ENCODE assay signal across 20 cellular contexts in the genomic region with DNA sequence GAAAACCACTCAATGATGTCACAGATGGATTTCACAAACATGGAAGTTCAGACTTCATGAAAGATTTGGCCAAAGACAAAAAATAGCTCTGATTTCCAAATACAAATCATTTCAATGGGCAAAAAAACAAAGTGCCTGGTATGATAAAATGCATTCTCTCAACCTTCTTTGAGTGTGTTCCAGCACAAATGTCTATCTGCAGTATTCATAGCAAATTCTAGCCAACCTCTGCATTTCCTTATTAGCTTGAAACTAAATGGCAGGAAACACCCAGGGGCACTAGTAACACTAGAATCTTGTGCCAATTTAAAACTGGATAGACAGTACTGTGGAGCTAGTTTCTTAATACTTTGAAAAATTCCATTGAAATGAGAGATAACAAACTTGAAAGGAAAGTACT. TPM values are rescaled to one million over a fixed set of nuclear protein-coding genes. Genes with fewer than 3 reads are reported as not detected.
DNase-seq lines count a peak whose midpoint lies in the region; ATAC-seq and TF ChIP-seq lines count a peak whose summit lies in the region.
"Had no signal": no experiment of that assay in that cellular context is flagged by ENCODE, and none has a peak within 500 bp of the region (broad histone marks: within the 10 kb centered on the region; RNA-seq: fewer than 3 reads in every experiment).

No MANE protein-coding gene starts in this region.

- H3K79me1 ChIP-seq in trophoblast cell (ENCODE audit: low read length), result no peaks in the 10 kb centered on the region

- H3K9ac ChIP-seq in mammary epithelial cell (ENCODE audit: insufficient read depth, low read length), result no peak overlapping the region
- no peak overlapping the region for H3K9ac ChIP-seq in trophoblast cell (ENCODE audit: low read length)

- H3K23ac ChIP-seq in trophoblast cell (ENCODE audit: low read length), result no peak overlapping the region

- no peak overlapping the region for H3K4me3 ChIP-seq in mammary epithelial cell (replicated peaks in 1 of 3; ENCODE audit: insufficient read depth in 1 of 3, low read depth in 2 of 3, low read length in 3 of 3)
- no peak overlapping the region for H3K4me3 ChIP-seq in breast epithelium
- no peak overlapping the region for H3K4me3 ChIP-seq in fibroblast of the aortic adventitia (ENCODE audit: low read depth, low read length)
- no peak overlapping the region for H3K4me3 ChIP-seq in trophoblast cell (ENCODE audit: low read depth, low read length)
- H3K4me3 ChIP-seq in sigmoid colon, result no peak overlapping the region
- H3K4me3 ChIP-seq: GM12878 had no signal

- H3K18ac ChIP-seq in trophoblast cell (ENCODE audit: low read length), result no peak overlapping the region

- H3K4me2 ChIP-seq in mammary epithelial cell (ENCODE audit: insufficient read depth, low read depth, low read length) (no peak overlapping the region), trophoblast cell (ENCODE audit: low read length) (no peak overlapping the region)

- TF ChIP-seq EP300 in sigmoid colon (IDR thresholded peaks at IDR 0.05), result no peak

- TF ChIP-seq CTCF in mammary epithelial cell (conservative IDR thresholded peaks at IDR 0.05 in 1 of 2, IDR thresholded peaks at IDR 0.05 in 1 of 2; ENCODE audit: extremely low read depth in 1 of 2, insufficient read depth in 1 of 2, low read depth in 1 of 2, low read length in 2 of 2), result no peak
- TF ChIP-seq CTCF in breast epithelium (IDR thresholded peaks at IDR 0.05), result no peak
- no peak for TF ChIP-seq CTCF in fibroblast of the aortic adventitia (IDR thresholded peaks at IDR 0.05; ENCODE audit: insufficient read depth, low read length)
- no peak for TF ChIP-seq CTCF in sigmoid colon (IDR thresholded peaks at IDR 0.05)

- no peaks in the 10 kb centered on the region for H3K79me2 ChIP-seq in mammary epithelial cell (ENCODE audit: insufficient read depth, low read length)
- H3K79me2 ChIP-seq in trophoblast cell (ENCODE audit: control insufficient read depth, insufficient read depth, low read length, poor library complexity), result no peaks in the 10 kb centered on the region

- H3K4me1 ChIP-seq in mammary epithelial cell (ENCODE audit: insufficient read depth, low read length), result no peaks in the 10 kb centered on the region
- peaks cover 0 to 6% of the 10 kb centered on the region in 2 donors for H3K4me1 ChIP-seq in breast epithelium
- H3K4me1 ChIP-seq in trophoblast cell (ENCODE audit: control insufficient read depth in 1 of 2, insufficient read depth in 2 of 2, low read length in 2 of 2), result no peaks in the 10 kb centered on the region
- no peaks in the 10 kb centered on the region for H3K4me1 ChIP-seq in sigmoid colon

- in situ Hi-C loops in mammary epithelial cell (cut with MboI; ENCODE audit: low sequenced_read_pairs in 2 of 2), result no loop called here

- no peaks in the 10 kb centered on the region for H4K20me1 ChIP-seq in mammary epithelial cell (ENCODE audit: insufficient read depth, low read length)

- CTCF ChIA-PET in mammary epithelial cell (lab: Charles Lee; ENCODE audit: low non-redundant PET), result no interaction called here

- DNase-seq in mammary epithelial cell (peak; percentile 8), breast epithelium (ENCODE audit: low spot score in 2 of 2) (no peak), dedifferentiated amniotic fluid mesenchymal stem cell (ENCODE audit: extremely low spot score) (peak; percentile 49), fibroblast of the aortic adventitia (ENCODE audit: low read depth) (peak; percentile 50), trophoblast cell (no peak), sigmoid colon (no peak), Right ventricle myocardium inferior (ENCODE audit: missing footprints) (no peak)
- DNase-seq: COR-L47, DMS153, HCEC 1CT, NCI-H1436 treated with DMSO at 0.1 percent for 48 hours, NCI-H2081 treated with DMSO at 0.1 percent for 48 hours, NCI-H2227 treated with DMSO at 0.1 percent for 48 hours, NCI-H526 treated with DMSO at 0.1 percent for 48 hours had no signal

- no peak overlapping the region for H4K91ac ChIP-seq in trophoblast cell (ENCODE audit: low read depth, low read length)

- ATAC-seq in HG02763 (IDR thresholded peaks at IDR 0.05; ENCODE audit: unreplicated experiment), result no peak
- ATAC-seq in Right ventricle myocardium inferior, result no peak
- ATAC-seq: GM12878 had no signal

- no peak overlapping the region for H2BK5ac ChIP-seq in trophoblast cell (ENCODE audit: low read depth, low read length, poor library complexity)

- H3K27me3 ChIP-seq in mammary epithelial cell (ENCODE audit: insufficient read depth, low read length) (no peaks in the 10 kb centered on the region), breast epithelium (no peaks in the 10 kb centered on the region), trophoblast cell (ENCODE audit: insufficient read depth, low read length) (no peaks in the 10 kb centered on the region), sigmoid colon (no peaks in the 10 kb centered on the region)

- H4K8ac ChIP-seq in trophoblast cell (ENCODE audit: low read depth, low read length), result no peak overlapping the region

- no peak overlapping the region for H3K14ac ChIP-seq in trophoblast cell (ENCODE audit: low read length)

- H2BK12ac ChIP-seq in trophoblast cell (ENCODE audit: low read length), result no peak overlapping the region

- H2BK120ac ChIP-seq in trophoblast cell (ENCODE audit: insufficient read depth, low read length, poor library complexity), result no peak overlapping the region

- TF ChIP-seq POLR2A in breast epithelium (IDR thresholded peaks at IDR 0.05), result no peak
- TF ChIP-seq POLR2A in sigmoid colon (IDR thresholded peaks at IDR 0.05), result no peak

- H4K12ac ChIP-seq in trophoblast cell (ENCODE audit: low read depth, low read length), result no peak overlapping the region

- H2AK5ac ChIP-seq in trophoblast cell (ENCODE audit: low read length), result no peak overlapping the region

- H2AFZ ChIP-seq in mammary epithelial cell (ENCODE audit: low read depth, low read length) (no peak overlapping the region), trophoblast cell (ENCODE audit: insufficient read depth, low read length, poor library complexity) (no peak overlapping the region)

- H3K4ac ChIP-seq in trophoblast cell (ENCODE audit: low read depth, low read length), result no peak overlapping the region

- intact Hi-C loops in mammary epithelial cell (cut with micrococcal nuclease), result no loop called here
- intact Hi-C loops in breast epithelium (cut with DNase I; ENCODE audit: low total_unique reads), result no loop called here
- intact Hi-C loops in sigmoid colon (cut with DNase I), result no loop called here
- intact Hi-C loops in Right ventricle myocardium inferior (cut with DNase I), result no loop called here

- no TSS peak for BruUV-seq in mammary epithelial cell (replicated peaks; lab: Mats Ljungman, UMichigan)

- H3K9me3 ChIP-seq in mammary epithelial cell (replicated peaks; ENCODE audit: insufficient read depth, low read length), result no peaks in the 10 kb centered on the region
- H3K9me3 ChIP-seq in breast epithelium, result no peaks in the 10 kb centered on the region
- no peaks in the 10 kb centered on the region for H3K9me3 ChIP-seq in trophoblast cell (ENCODE audit: insufficient read depth, low read depth, low read length)
- H3K9me3 ChIP-seq in sigmoid colon, result no peaks in the 10 kb centered on the region

- H3K36me3 ChIP-seq in mammary epithelial cell (ENCODE audit: insufficient read depth, low read length) (no peaks in the 10 kb centered on the region), breast epithelium (no peaks in the 10 kb centered on the region), trophoblast cell (ENCODE audit: control insufficient read depth in 1 of 2, insufficient read depth in 2 of 2, low read length in 2 of 2) (no peaks in the 10 kb centered on the region), sigmoid colon (no peaks in the 10 kb centered on the region)

- H3K27ac ChIP-seq in mammary epithelial cell (ENCODE audit: insufficient read depth, low read depth, low read length) (no peak overlapping the region), breast epithelium (no peak overlapping the region), trophoblast cell (ENCODE audit: low read depth, low read length) (no peak overlapping the region), sigmoid colon (no peak overlapping the region)
- H3K27ac ChIP-seq: 22Rv1 had no signal

- dilution Hi-C loops in mammary epithelial cell (cut with HindIII; ENCODE audit: low sequenced_read_pairs), result no loop called here

RNA-seq across cellular contexts. Expression of a gene that starts 28.5 kb away (rescaled TPM):
- 10 to 100 TPM; 31.0 to 51.3 TPM for total RNA-seq in mammary epithelial cell
- polyA plus RNA-seq in mammary epithelial cell, result 15.1 TPM
- polyA minus RNA-seq in mammary epithelial cell, result 47.0 TPM
- total RNA-seq in breast epithelium, result 10 to 100 TPM; 23.2 to 46.7 (median 24.6) TPM
- total RNA-seq in fibroblast of the aortic adventitia (ENCODE audit: low replicate concordance), result 44.6 and 73.6 TPM in 2 replicates
- polyA plus RNA-seq in trophoblast cell (2013), result 15.8 and 16.5 TPM in 2 replicates
- 10 to 100 TPM; 33.7 to 43.5 (median 36.8) TPM for total RNA-seq in sigmoid colon
- 10 to 100 TPM; 15.0 to 30.3 (median 24.6) TPM for polyA plus RNA-seq in sigmoid colon
- 30.8 TPM for total RNA-seq in Right ventricle myocardium inferior

RNA-seq across cellular contexts. Expression of a gene that starts 42.9 kb away (rescaled TPM):
- total RNA-seq in mammary epithelial cell (10 to 100 TPM in 1 of 2 donors, 1 to 10 TPM in 1; 9.7 to 24.8 TPM), breast epithelium (100 to 1,000 TPM in 1 of 3 donors, 10 to 100 TPM in 2; 34.1 to 275 (median 38.8) TPM), fibroblast of the aortic adventitia (ENCODE audit: low replicate concordance) (0.09 TPM in 1 of 2 replicates, not detected in the other), sigmoid colon (10 to 100 TPM in 3 of 4 donors, 1 to 10 TPM in 1; 8.9 to 42.1 (median 21.4) TPM), Right ventricle myocardium inferior (34.5 TPM)
- polyA plus RNA-seq in mammary epithelial cell (3.0 TPM), sigmoid colon (10 to 100 TPM in 2 of 3 donors, 1 to 10 TPM in 1; 2.8 to 12.9 (median 10.2) TPM)
- polyA minus RNA-seq in mammary epithelial cell, result 2.1 TPM
- polyA plus RNA-seq in trophoblast cell (2013), result 0.81 and 1.4 TPM in 2 replicates
- total RNA-seq: GM12878, HT-29, SK-MEL-5 had no signal
- polyA plus RNA-seq: GM12878, IgD-negative memory B cell had no signal

Comparison
In these comparisons a context has a peak if more than half of its experiments do, and no peak if none do; other contexts are left out.
1. DNase-seq: peak in mammary epithelial cell (single experiment), dedifferentiated amniotic fluid mesenchymal stem cell (single experiment) and fibroblast of the aortic adventitia (single experiment); none in breast epithelium (0 of 2), trophoblast cell (0 of 2), sigmoid colon (single experiment) and Right ventricle myocardium inferior (single experiment).